8 cellular contexts compared by ENCODE assay signal in genomic region chr4:80989921-80990544, GRCh38. TPM values are rescaled to one million over a fixed set of nuclear protein-coding genes. Genes with fewer than 3 reads are reported as not detected.
DNase-seq lines count a peak whose midpoint lies in the region; ATAC-seq and TF ChIP-seq lines count a peak whose summit lies in the region.

No MANE protein-coding gene starts in this region.

- no peak overlapping the region for H3K4me3 Mint-ChIP-seq in osteocyte (ENCODE audit: unreplicated experiment)

- no peak for ATAC-seq in HG02973 (IDR thresholded peaks at IDR 0.05; ENCODE audit: unreplicated experiment)

- H3K27ac Mint-ChIP-seq in osteocyte (ENCODE audit: unreplicated experiment), result no peak overlapping the region

- H3K4me1 Mint-ChIP-seq in osteocyte (ENCODE audit: unreplicated experiment), result no peaks in the 10 kb centered on the region

- H3K4me3 ChIP-seq in H7 (ENCODE audit: insufficient read depth, low read depth, low read length) (no peak overlapping the region), fibroblast of mammary gland (ENCODE audit: control insufficient read depth, low read depth, low read length) (no peak overlapping the region)

- no peaks in the 10 kb centered on the region for H3K36me3 ChIP-seq in H7 (replicated peaks; ENCODE audit: control insufficient read depth, insufficient read depth, low read length)

- peaks cover 2% of the 10 kb centered on the region for H3K27me3 Mint-ChIP-seq in osteocyte (ENCODE audit: unreplicated experiment)

- H3K9me3 Mint-ChIP-seq in osteocyte (ENCODE audit: unreplicated experiment), result no peaks in the 10 kb centered on the region

- peak; percentile 25 for DNase-seq in stimulated activated CD4-positive, alpha-beta T cell treated with anti-CD3 and anti-CD28 coated beads, Interleukin-4, amount 100 ng/mL, for 24 hours
- no peak for DNase-seq in stimulated activated CD4-positive, alpha-beta T cell treated with anti-CD3 and anti-CD28 coated beads, Interleukin-1b, Interleukin-23, amount 100 ng/mL, for 48 hours
- peak; percentile 3 for DNase-seq in H7
- peak; percentile 42 for DNase-seq in NCI-H1048 (lab: John Stamatoyannopoulos, UW)
- DNase-seq in SKM-1 (lab: John Stamatoyannopoulos, UW; ENCODE audit: unreplicated experiment), result peak; percentile 73
- peak; percentile 75 for DNase-seq in fibroblast of mammary gland (ENCODE audit: low read depth)
- DNase-seq in osteocyte (ENCODE audit: extremely low spot score, unreplicated experiment), result no peak

- H3K27me3 ChIP-seq in H7 (ENCODE audit: control insufficient read depth, insufficient read depth, low read length), result no peaks in the 10 kb centered on the region

- no peaks in the 10 kb centered on the region for H3K36me3 Mint-ChIP-seq in osteocyte (ENCODE audit: unreplicated experiment)

- TF ChIP-seq CTCF in fibroblast of mammary gland (conservative IDR thresholded peaks at IDR 0.05; ENCODE audit: control insufficient read depth, insufficient read depth, low read depth, low read length), result peak; percentile 68
- TF ChIP-seq CTCF in osteocyte (IDR thresholded peaks at IDR 0.05), result peak; percentile 74

RNA-seq across cellular contexts. Expression of gene BMP3, which starts 40.5 kb away (rescaled TPM):
- total RNA-seq in H7 (2014; rRNA removed; shearing (Covaris generic)), result 0.07 and 0.10 TPM in 2 replicates
- not detected in 2 replicates for total RNA-seq in osteocyte

Comparison
In these comparisons a context has a peak if more than half of its experiments do, and no peak if none do; other contexts are left out.
1. DNase-seq: peak in stimulated activated CD4-positive, alpha-beta T cell treated with anti-CD3 and anti-CD28 coated beads, Interleukin-4, amount 100 ng/mL, for 24 hours (single experiment), H7 (single experiment), NCI-H1048 (single experiment), SKM-1 (single experiment) and fibroblast of mammary gland (single experiment); none in stimulated activated CD4-positive, alpha-beta T cell treated with anti-CD3 and anti-CD28 coated beads, Interleukin-1b, Interleukin-23, amount 100 ng/mL, for 48 hours (single experiment) and osteocyte (single experiment).